In genomic region chr5:132011561-132012384, GRCh38 we compare ENCODE assay signal across 8 cellular contexts. TPM values are rescaled to one million over a fixed set of nuclear protein-coding genes. Genes with fewer than 3 reads are reported as not detected.
A peak's percentile ranks its signal among the peaks of the same experiment; 100 is the strongest.
DNase-seq lines count a peak whose midpoint lies in the region.

Gene ACSL6, minus strand, starts transcription at chr5:132011658. Its CDS starts 105 bp downstream, at chr5:132011553.

- 4% methylated on average over 57 of the region's 72 CpGs for WGBS in mesenchymal stem cell

- H3K4me1 ChIP-seq in mesenchymal stem cell (ENCODE audit: control insufficient read depth, insufficient read depth, low read depth, low read length) (peaks cover 11% of the 10 kb centered on the region), Karpas-422 (ENCODE audit: low read length) (no peaks in the 10 kb centered on the region)

- H2AFZ ChIP-seq in mesenchymal stem cell (ENCODE audit: low read depth, low read length) (no peak within 1 kb of the TSS), Karpas-422 (ENCODE audit: low read length) (no peak within 1 kb of the TSS)

- 0 out of 2 replicates have a peak, but pooled peaks cover 3% of the 10 kb centered on the region for H4K20me1 ChIP-seq in Karpas-422 (ENCODE audit: insufficient read depth, low read depth, low read length)

- no peak within 1 kb of the TSS for H3K18ac ChIP-seq in mesenchymal stem cell (ENCODE audit: low read depth in 1 of 2, low read length in 2 of 2)

- DNase-seq in NCI-H2196 (lab: John Stamatoyannopoulos, UW; ENCODE audit: unreplicated experiment) = peak; percentile 31
- no peak for DNase-seq in NCI-H2196 treated with DMSO at 0.1 percent for 48 hours (lab: John Stamatoyannopoulos, UW; ENCODE audit: unreplicated experiment)
- peak; percentile 22 to 29 for DNase-seq in activated CD4-positive, alpha-beta T cell treated with anti-CD3 and anti-CD28 coated beads, Interleukin-2, amount 50 U/mL, for 4 hours
- DNase-seq in effector CD8-positive, alpha-beta T cell (lab: John Stamatoyannopoulos, UW) = peak; percentile 12
- peak; percentile 10 for DNase-seq in mesenchymal stem cell
- no peak for DNase-seq in cerebellar nuclear complex (lab: John Stamatoyannopoulos, UW)
- no peak for DNase-seq in Karpas-422

- H3K9ac ChIP-seq in mesenchymal stem cell (ENCODE audit: low read length) = no peak within 1 kb of the TSS
- no peak within 1 kb of the TSS for H3K9ac ChIP-seq in Karpas-422 (ENCODE audit: low read length)

- peak within 1 kb of the TSS; percentile 59 to 69 for H3K4me3 ChIP-seq in mesenchymal stem cell (ENCODE audit: insufficient read depth in 1 of 2, low read depth in 1 of 2, low read length in 2 of 2)
- H3K4me3 ChIP-seq in Karpas-422 (ENCODE audit: low read length) = no peak within 1 kb of the TSS

- H4K91ac ChIP-seq in mesenchymal stem cell (ENCODE audit: low read length) = no peak within 1 kb of the TSS

- H3K23ac ChIP-seq in mesenchymal stem cell (ENCODE audit: low read length in 2 of 2) = peak within 1 kb of the TSS in 1 of 2 experiments; percentile 5

- H3K4me2 ChIP-seq in mesenchymal stem cell (ENCODE audit: low read length, poor library complexity, severe bottlenecking) (peak within 1 kb of the TSS; percentile 95), Karpas-422 (ENCODE audit: low read depth, low read length, poor library complexity, severe bottlenecking) (no peak within 1 kb of the TSS)

- no peak within 1 kb of the TSS for H2AK5ac ChIP-seq in mesenchymal stem cell (ENCODE audit: low read length, severe bottlenecking)

- H4K8ac ChIP-seq in mesenchymal stem cell (ENCODE audit: low read length) = no peak within 1 kb of the TSS

- H3K79me1 ChIP-seq in mesenchymal stem cell (replicated peaks; ENCODE audit: low read length, poor library complexity, severe bottlenecking) = no peaks in the 10 kb centered on the region

- H3K27ac ChIP-seq in mesenchymal stem cell (ENCODE audit: low read length, poor library complexity, severe bottlenecking) = no peak within 1 kb of the TSS
- H3K27ac ChIP-seq in temporal lobe (ENCODE audit: low read depth, low read length) = no peak within 1 kb of the TSS
- no peak within 1 kb of the TSS for H3K27ac ChIP-seq in Karpas-422 (ENCODE audit: low read length)

- no peak within 1 kb of the TSS for H3K4ac ChIP-seq in mesenchymal stem cell (ENCODE audit: low read depth in 1 of 2, low read length in 2 of 2)

- no peak within 1 kb of the TSS for H3K14ac ChIP-seq in mesenchymal stem cell (ENCODE audit: low read length in 2 of 2)

- H2BK5ac ChIP-seq in mesenchymal stem cell (ENCODE audit: low read depth, low read length, poor library complexity, severe bottlenecking) = no peak within 1 kb of the TSS

- H3K36me3 ChIP-seq in mesenchymal stem cell (ENCODE audit: control insufficient read depth in 1 of 2, insufficient read depth in 2 of 2, low read depth in 1 of 2, low read length in 2 of 2) = no peaks in the 10 kb centered on the region
- H3K36me3 ChIP-seq in Karpas-422 (ENCODE audit: insufficient read depth, low read length) = no peaks in the 10 kb centered on the region

- no peak within 1 kb of the TSS for H2BK120ac ChIP-seq in mesenchymal stem cell (ENCODE audit: low read depth, low read length)

- no peak within 1 kb of the TSS for H2BK12ac ChIP-seq in mesenchymal stem cell (ENCODE audit: low read length in 2 of 2)

- H3K9me3 ChIP-seq in mesenchymal stem cell (ENCODE audit: control insufficient read depth, low read length) (no peaks in the 10 kb centered on the region), Karpas-422 (ENCODE audit: low read length) (no peaks in the 10 kb centered on the region)

- no peaks in the 10 kb centered on the region for H3K79me2 ChIP-seq in Karpas-422 (ENCODE audit: low read length)

- no peak within 1 kb of the TSS for H2BK15ac ChIP-seq in mesenchymal stem cell (ENCODE audit: low read depth, poor library complexity, severe bottlenecking)

- no peaks in the 10 kb centered on the region for H3K9me2 ChIP-seq in Karpas-422 (replicated peaks; ENCODE audit: insufficient read depth, low read length)

- peaks cover 64 to 78% of the 10 kb centered on the region in 2 experiments for H3K27me3 ChIP-seq in mesenchymal stem cell (ENCODE audit: control insufficient read depth in 1 of 2, insufficient read depth in 1 of 2, low read length in 2 of 2)
- H3K27me3 ChIP-seq in Karpas-422 (ENCODE audit: low read length) = no peaks in the 10 kb centered on the region; the same call in 1 of the 2 replicates

RNA-seq across cellular contexts. Expression of gene ACSL6, which starts in this region (rescaled TPM):
- 0.03 TPM for polyA plus RNA-seq in mesenchymal stem cell (2013, experiment 1 of 2)
- not detected for polyA plus RNA-seq in mesenchymal stem cell (2013, experiment 2 of 2)
- 30.0 TPM for total RNA-seq in temporal lobe
- total RNA-seq in Karpas-422 (2014; rRNA removed; shearing (Covaris generic); ENCODE audit: low replicate concordance) = not detected in 2 replicates

Comparison
In these comparisons a context has a peak if more than half of its experiments do, and no peak if none do; other contexts are left out.
1. RNA of gene ACSL6 (total RNA-seq): 30.0 TPM in temporal lobe (single experiment); not detected in Karpas-422; every median in the first group is over 10 times any median in the second.
2. DNase-seq: peak in NCI-H2196 (single experiment), activated CD4-positive, alpha-beta T cell treated with anti-CD3 and anti-CD28 coated beads, Interleukin-2, amount 50 U/mL, for 4 hours (2 of 2), effector CD8-positive, alpha-beta T cell (single experiment) and mesenchymal stem cell (single experiment); none in NCI-H2196 treated with DMSO at 0.1 percent for 48 hours (single experiment), cerebellar nuclear complex (0 of 2) and Karpas-422 (single experiment).